Comparison of ENCODE assay signal across 14 cellular contexts in genomic region chr18:13377496-13377895, GRCh38.
DNase-seq lines count a peak whose midpoint lies in the region; ATAC-seq and FAIRE-seq lines count a peak whose summit lies in the region.
"Had no signal": no experiment of that assay in that cellular context is flagged by ENCODE, and none has a peak within 500 bp of the region (broad histone marks: within the 10 kb centered on the region; RNA-seq: fewer than 3 reads in every experiment).

No MANE protein-coding gene starts in this region.

- H3K27ac ChIP-seq in caudate nucleus (ENCODE audit: low read depth, low read length), result peak overlapping the region; percentile 48
- H3K27ac ChIP-seq: C4-2B had no signal

- no peak for FAIRE-seq in RCC 7860 (lab: Jason Lieb, UNC)
- FAIRE-seq: H54, TTC549 had no signal

- intact Hi-C loops in activated naive CD4-positive, alpha-beta T cell treated with anti-CD3 and anti-CD28 coated beads for 36 hours (cut with micrococcal nuclease), result loop anchor here (1.0 to 5.0 kb wide), 11 partner anchors 56 to 430 kb away; partner anchors contain the start of genes CEP192 and SEH1L

- CTCF ChIA-PET in activated naive CD4-positive, alpha-beta T cell treated with anti-CD3 and anti-CD28 coated beads for 36 hours (lab: Charles Lee), result interaction anchor here (0.7 to 6.0 kb wide), 3 partner anchors 102 to 161 kb away, joined by 4 to 27 read pairs (median 4); no protein-coding TSS in a partner anchor

- no peaks in the 10 kb centered on the region for H3K9me3 Mint-ChIP-seq in activated naive CD4-positive, alpha-beta T cell treated with anti-CD3 and anti-CD28 coated beads for 36 hours
- H3K9me3 Mint-ChIP-seq: central memory CD8-positive, alpha-beta T cell; neural crest cell had no signal

- peaks cover 88% of the 10 kb centered on the region for H3K4me1 Mint-ChIP-seq in activated naive CD4-positive, alpha-beta T cell treated with anti-CD3 and anti-CD28 coated beads for 36 hours (ENCODE audit: low read depth)

- ATAC-seq in HG02970 (IDR thresholded peaks at IDR 0.05; ENCODE audit: low FRiP score, unreplicated experiment), result no peak
- no peak for ATAC-seq in HG03378 (IDR thresholded peaks at IDR 0.05; ENCODE audit: unreplicated experiment)
- ATAC-seq in HG02623 (IDR thresholded peaks at IDR 0.05; ENCODE audit: unreplicated experiment), result no peak

- no peaks in the 10 kb centered on the region for H3K36me3 Mint-ChIP-seq in activated naive CD4-positive, alpha-beta T cell treated with anti-CD3 and anti-CD28 coated beads for 36 hours (ENCODE audit: low read depth)

- H3K4me3 Mint-ChIP-seq in activated naive CD4-positive, alpha-beta T cell treated with anti-CD3 and anti-CD28 coated beads for 36 hours, result peak overlapping the region; percentile 19
- H3K4me3 Mint-ChIP-seq: central memory CD8-positive, alpha-beta T cell; neural crest cell had no signal

- H3K27ac Mint-ChIP-seq in activated naive CD4-positive, alpha-beta T cell treated with anti-CD3 and anti-CD28 coated beads for 36 hours, result peak overlapping the region; percentile 86

- peak; percentile 55 for DNase-seq in activated naive CD4-positive, alpha-beta T cell treated with anti-CD3 and anti-CD28 coated beads for 36 hours
- DNase-seq in activated naive CD4-positive, alpha-beta T cell (lab: John Stamatoyannopoulos, UW), result no peak
- DNase-seq in RCC 7860 (ENCODE audit: low spot score) (peak; percentile 27), caudate nucleus (lab: John Stamatoyannopoulos, UW) (no peak)
- peak; percentile 53 for DNase-seq in stimulated activated CD8-positive, alpha-beta memory T cell treated with anti-CD3 and anti-CD28 coated beads, Interleukin-4, amount 100 ng/mL, for 48 hours
- DNase-seq: NCI-H69 had no signal

- no peaks in the 10 kb centered on the region for H3K27me3 Mint-ChIP-seq in activated naive CD4-positive, alpha-beta T cell treated with anti-CD3 and anti-CD28 coated beads for 36 hours (ENCODE audit: low read depth)
- H3K27me3 Mint-ChIP-seq: central memory CD8-positive, alpha-beta T cell had no signal

Comparison
In these comparisons a context has a peak if more than half of its experiments do, and no peak if none do; other contexts are left out.
1. DNase-seq: peak in activated naive CD4-positive, alpha-beta T cell treated with anti-CD3 and anti-CD28 coated beads for 36 hours (single experiment), RCC 7860 (single experiment) and stimulated activated CD8-positive, alpha-beta memory T cell treated with anti-CD3 and anti-CD28 coated beads, Interleukin-4, amount 100 ng/mL, for 48 hours (single experiment); none in activated naive CD4-positive, alpha-beta T cell (0 of 4) and caudate nucleus (0 of 61).